In the genomic region with DNA sequence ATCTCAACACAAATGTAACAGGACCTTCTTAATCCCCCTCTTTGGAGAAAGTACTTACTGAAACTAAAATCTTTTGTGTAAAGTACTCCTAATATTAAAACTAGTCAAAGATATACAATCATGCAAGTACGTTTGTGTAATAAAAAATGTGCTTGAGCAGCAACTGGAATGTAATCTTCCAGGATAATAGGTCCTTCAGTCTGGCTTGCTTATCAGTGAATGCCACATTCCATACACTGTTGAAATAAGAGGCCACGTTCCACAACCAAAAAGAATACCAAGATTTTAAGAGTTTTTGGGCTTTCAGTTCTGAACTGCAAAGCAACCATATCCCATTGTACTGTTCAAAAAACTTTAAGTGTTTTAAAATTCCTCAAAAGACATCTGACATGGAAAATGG, we compare ENCODE assay signal across 32 cellular contexts. TPM values are rescaled to one million over a fixed set of nuclear protein-coding genes. Genes with fewer than 3 reads are reported as not detected.
"Had no signal": no experiment of that assay in that cellular context is flagged by ENCODE, and none has a peak within 500 bp of the region (broad histone marks: within the 10 kb centered on the region; RNA-seq: fewer than 3 reads in every experiment).

No MANE protein-coding gene starts in this region.

- H3K27me3 ChIP-seq: ascending aorta had no signal

- H3K4me1 ChIP-seq: ascending aorta had no signal

- ATAC-seq: activated CD8-positive, alpha-beta T cell treated with anti-CD3 and anti-CD28 coated beads for 36 hours; activated naive CD8-positive, alpha-beta T cell treated with anti-CD3 and anti-CD28 coated beads, Interleukin-2, amount 50 U/mL, for 24 hours; activated T-cell treated with anti-CD3 and anti-CD28 coated beads, Interleukin-2, amount 50 U/mL, for 4 hours; activated T-cell treated with anti-CD3 and anti-CD28 coated beads, Interleukin-2, amount 50 U/mL, for 72 hours; activated T-helper 17 cell treated with anti-CD3 and anti-CD28 coated beads, Interleukin-2, amount 50 U/mL, for 72 hours had no signal

- H3K27ac ChIP-seq: ascending aorta, VCaP had no signal

- DNase-seq: activated B cell treated with CpG ODN at 0.5 μM for 24 hours; activated CD4-positive, alpha-beta memory T cell treated with anti-CD3 and anti-CD28 coated beads for 36 hours; activated CD4-positive, alpha-beta T cell treated with anti-CD3 and anti-CD28 coated beads for 4 hours; activated CD4-positive, alpha-beta T cell treated with anti-CD3 and anti-CD28 coated beads, Interleukin-2, amount 10 ng/mL, durations not matched to agents 24 days and 14 days; activated CD4-positive, alpha-beta T cell treated with anti-CD3 and anti-CD28 coated beads, Interleukin-2, amount 50 U/mL, for 1 hour; activated CD4-positive, alpha-beta T cell treated with anti-CD3 and anti-CD28 coated beads, Interleukin-2, amount 50 U/mL, for 4 hours; activated CD4-positive, CD25-positive, alpha-beta regulatory T cell treated with anti-CD3 and anti-CD28 coated beads, Interleukin-2, amount 50 U/mL, for 72 hours; activated CD8-positive, alpha-beta memory T cell treated with anti-CD3 and anti-CD28 coated beads, Interleukin-2, amount 50 U/mL, for 4 hours; activated CD8-positive, alpha-beta T cell treated with anti-CD3 and anti-CD28 coated beads for 36 hours; activated effector memory CD4-positive, alpha-beta T cell treated with anti-CD3 and anti-CD28 coated beads, Interleukin-2, amount 50 U/mL, for 16 hours; activated gamma-delta T cell treated with Interleukin-2 at 50 U/mL for 16 hours; activated naive CD4-positive, alpha-beta T cell; activated naive CD4-positive, alpha-beta T cell treated with anti-CD3 and anti-CD28 coated beads for 36 hours; activated naive CD8-positive, alpha-beta T cell treated with anti-CD3 and anti-CD28 coated beads, Interleukin-2, amount 10 ng/mL, durations not matched to agents 7 days and 5 days; activated naive CD8-positive, alpha-beta T cell treated with anti-CD3 and anti-CD28 coated beads, Interleukin-2, amount 50 U/mL, for 24 hours; activated T-cell treated with anti-CD3 and anti-CD28 coated beads for 4 hours; activated T-cell treated with anti-CD3 and anti-CD28 coated beads, Interleukin-2, amount 50 U/mL, for 1 hour; activated T-cell treated with anti-CD3 and anti-CD28 coated beads, Interleukin-2, amount 50 U/mL, for 4 hours; activated T-cell treated with anti-CD3 and anti-CD28 coated beads, Interleukin-2, amount 50 U/mL, for 72 hours; amygdala; anterior cingulate cortex; central memory CD4-positive, alpha-beta T cell; T-helper 1 cell; T-helper 2 cell; T-helper 9 cell had no signal

- H3K36me3 ChIP-seq: ascending aorta had no signal

- H3K9me3 ChIP-seq: ascending aorta had no signal

- FAIRE-seq: bronchial epithelial cell, TTC549 had no signal

- H3K4me3 ChIP-seq: ascending aorta had no signal

RNA-seq across cellular contexts. Expression of gene GRIN2B, which starts 26.2 kb away (rescaled TPM):
- total RNA-seq: activated CD4-positive, alpha-beta memory T cell treated with anti-CD3 and anti-CD28 coated beads for 36 hours; activated CD4-positive, alpha-beta T cell treated with anti-CD3 and anti-CD28 coated beads, Interleukin-2, amount 10 ng/mL, durations not matched to agents 24 days and 14 days; activated CD8-positive, alpha-beta memory T cell treated with anti-CD3 and anti-CD28 coated beads for 36 hours; activated CD8-positive, alpha-beta T cell treated with anti-CD3 and anti-CD28 coated beads for 36 hours; activated naive CD4-positive, alpha-beta T cell treated with anti-CD3 and anti-CD28 coated beads for 36 hours; activated naive CD8-positive, alpha-beta T cell treated with anti-CD3 and anti-CD28 coated beads, Interleukin-2, amount 10 ng/mL, durations not matched to agents 7 days and 5 days; activated T-cell treated with anti-CD3 and anti-CD28 coated beads, Interleukin-2, amount 50 U/mL, for 4 hours; activated T-cell treated with anti-CD3 and anti-CD28 coated beads, Interleukin-2, amount 50 U/mL, for 72 hours; activated T-helper 1 cell treated with anti-CD3 and anti-CD28 coated beads, Interleukin-12 subunit alpha, Interleukin-12 subunit beta, Interleukin-2, Interleukin-4 antibody, amounts not matched to agents 30 ng/mL and 10 ng/mL and 1 ng/mL, durations not matched to agents 14 hours and 24 hours and 36 hours had no signal
